ENCODE assay signal across 9 cellular contexts in the genomic region with DNA sequence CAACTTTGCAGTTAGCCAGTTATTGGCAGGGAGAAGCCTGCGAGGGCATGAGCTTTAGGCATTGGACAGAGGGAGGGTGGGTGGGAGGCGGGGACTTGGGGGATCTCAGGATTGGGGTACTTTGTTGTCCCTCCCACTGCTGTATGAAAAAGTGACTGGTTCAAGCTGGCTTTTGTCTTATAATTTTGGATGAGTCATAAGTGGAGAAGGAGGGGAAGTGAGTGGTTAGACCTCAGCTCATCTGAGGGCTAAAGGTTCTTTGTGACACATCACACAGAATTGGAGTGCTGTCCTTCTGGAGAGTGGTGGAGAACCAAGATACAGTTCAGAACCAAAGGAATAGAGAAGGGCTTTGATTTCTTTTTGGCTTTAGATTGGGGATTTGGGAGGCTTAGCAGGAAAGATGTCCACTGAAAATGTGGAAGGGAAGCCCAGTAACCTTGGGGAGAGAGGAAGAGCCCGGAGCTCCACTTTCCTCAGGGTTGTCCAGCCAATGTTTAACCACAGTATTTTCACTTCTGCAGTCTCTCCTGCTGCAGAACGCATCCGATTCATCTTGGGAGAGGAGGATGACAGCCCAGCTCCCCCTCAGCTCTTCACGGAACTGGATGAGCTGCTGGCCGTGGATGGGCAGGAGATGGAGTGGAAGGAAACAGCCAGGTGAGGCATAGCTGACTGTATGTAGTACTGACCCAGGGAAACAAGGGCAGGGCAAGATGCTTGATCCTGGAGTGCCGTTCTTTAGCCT. TPM values are rescaled to one million over a fixed set of nuclear protein-coding genes. Genes with fewer than 3 reads are reported as not detected.
DNase-seq lines count a peak whose midpoint lies in the region; ATAC-seq, FAIRE-seq and TF ChIP-seq lines count a peak whose summit lies in the region.
"Had no signal": no experiment of that assay in that cellular context is flagged by ENCODE, and none has a peak within 500 bp of the region (broad histone marks: within the 10 kb centered on the region; RNA-seq: fewer than 3 reads in every experiment).

A gene (plus strand): TSS at position 175 of the 748 bp plus-strand sequence.

- peaks cover 4% of the 10 kb centered on the region for H3K4me1 ChIP-seq in foreskin keratinocyte
- H3K4me1 ChIP-seq in CD8-positive, alpha-beta T cell (ENCODE audit: insufficient read depth, low read length): no peaks in the 10 kb centered on the region

- no peak within 1 kb of the TSS for H3K27ac ChIP-seq in foreskin keratinocyte
- no peak within 1 kb of the TSS for H3K27ac ChIP-seq in CD8-positive, alpha-beta T cell (ENCODE audit: low read depth, low read length)

- no peak within 1 kb of the TSS for H3K4me3 ChIP-seq in CD8-positive, alpha-beta T cell (ENCODE audit: low read depth, low read length)

- H3K9me3 ChIP-seq in CD8-positive, alpha-beta T cell (ENCODE audit: low read length): no peaks in the 10 kb centered on the region

- POLR2A ChIA-PET in CD8-positive, alpha-beta T cell (lab: Charles Lee): no interaction called here

- no peak for FAIRE-seq in urothelium cell line (lab: Jason Lieb, UNC)

- H3K36me3 Mint-ChIP-seq in HFFc6 (ENCODE audit: low read depth): peaks cover 25% of the 10 kb centered on the region
- no peaks in the 10 kb centered on the region for H3K36me3 Mint-ChIP-seq in CD8-positive, alpha-beta T cell
- H3K36me3 Mint-ChIP-seq: T-cell had no signal

- H3K27me3 Mint-ChIP-seq in HFFc6 (ENCODE audit: insufficient read depth): no peaks in the 10 kb centered on the region; the same call in 1 of the 2 replicates
- H3K27me3 Mint-ChIP-seq in CD8-positive, alpha-beta T cell (ENCODE audit: low read depth): peaks cover 2% of the 10 kb centered on the region

- DNase-seq in HFFc6: peak; percentile 85
- peak; percentile 94 for DNase-seq in MV-4-11 (lab: John Stamatoyannopoulos, UW)
- DNase-seq in foreskin keratinocyte: peak; percentile 21 to 67
- peak; percentile 39 for DNase-seq in urothelium cell line (ENCODE audit: low spot score)
- DNase-seq in CD8-positive, alpha-beta T cell: no peak
- DNase-seq in stimulated activated CD4-positive, alpha-beta T cell treated with anti-CD3 and anti-CD28 coated beads, Interleukin-1b, Interleukin-23, amount 100 ng/mL, for 48 hours: no peak
- no peak for DNase-seq in NCI-H146 (lab: John Stamatoyannopoulos, UW)
- DNase-seq: T-cell had no signal

- no peaks in the 10 kb centered on the region for H3K36me3 ChIP-seq in CD8-positive, alpha-beta T cell (ENCODE audit: insufficient read depth, low read length)

- H3K27ac Mint-ChIP-seq in HFFc6: peak within 1 kb of the TSS; percentile 65
- H3K27ac Mint-ChIP-seq in CD8-positive, alpha-beta T cell: no peak within 1 kb of the TSS

- intact Hi-C loops in CD8-positive, alpha-beta T cell (cut with DNase I, micrococcal nuclease): no loop called here

- ATAC-seq in GM18520 (IDR thresholded peaks at IDR 0.05; ENCODE audit: unreplicated experiment) (peak; percentile 100), foreskin keratinocyte (peak; percentile 74)
- no peak for ATAC-seq in CD8-positive, alpha-beta T cell

- TF ChIP-seq CTCF in HFFc6 (IDR thresholded peaks at IDR 0.05) (no peak), foreskin keratinocyte (conservative IDR thresholded peaks at IDR 0.05) (no peak)
- no peak for TF ChIP-seq CTCF in CD8-positive, alpha-beta T cell (IDR thresholded peaks at IDR 0.05)

- peak within 1 kb of the TSS; percentile 46 for H3K4me3 Mint-ChIP-seq in HFFc6
- H3K4me3 Mint-ChIP-seq in CD8-positive, alpha-beta T cell: no peak within 1 kb of the TSS
- H3K4me3 Mint-ChIP-seq: T-cell had no signal

- CTCF ChIA-PET in CD8-positive, alpha-beta T cell (lab: Charles Lee): no interaction called here

- H3K9me3 Mint-ChIP-seq in HFFc6: 0 out of 2 replicates have a peak, but pooled peaks cover 4% of the 10 kb centered on the region
- H3K9me3 Mint-ChIP-seq in CD8-positive, alpha-beta T cell: no peaks in the 10 kb centered on the region
- H3K9me3 Mint-ChIP-seq: T-cell had no signal

- H3K27me3 ChIP-seq in foreskin keratinocyte: no peaks in the 10 kb centered on the region
- no peaks in the 10 kb centered on the region for H3K27me3 ChIP-seq in CD8-positive, alpha-beta T cell (ENCODE audit: insufficient read depth, low read length)

- H3K4me1 Mint-ChIP-seq in HFFc6 (ENCODE audit: low read depth): peaks cover 53% of the 10 kb centered on the region
- peaks cover 2% of the 10 kb centered on the region for H3K4me1 Mint-ChIP-seq in CD8-positive, alpha-beta T cell (ENCODE audit: low read depth)

RNA-seq across cellular contexts. Expression of the gene that starts here (rescaled TPM):
- total RNA-seq in HFFc6 (2021; fragmentation: NEBNext Ultra II Directional; extraction: Animal tissue kit (Norgen Biotek cat#: 25700)): 10 to 100 TPM; 19.1 to 29.8 (median 25.0) TPM
- total RNA-seq in foreskin keratinocyte: 0.92 and 2.2 TPM in 2 replicates
- 0.46 and 1.4 TPM in 2 replicates for polyA plus RNA-seq in foreskin keratinocyte
- total RNA-seq in CD8-positive, alpha-beta T cell: 1 to 10 TPM; 1.5 to 1.8 TPM

Comparison
In these comparisons a context has a peak if more than half of its experiments do, and no peak if none do; other contexts are left out.
1. DNase-seq: peak in HFFc6 (single experiment), MV-4-11 (single experiment), foreskin keratinocyte (2 of 2) and urothelium cell line (single experiment); none in CD8-positive, alpha-beta T cell (0 of 7), stimulated activated CD4-positive, alpha-beta T cell treated with anti-CD3 and anti-CD28 coated beads, Interleukin-1b, Interleukin-23, amount 100 ng/mL, for 48 hours (single experiment) and NCI-H146 (single experiment).